ENCODE assay signal across 1 cellular context in the genomic region with DNA sequence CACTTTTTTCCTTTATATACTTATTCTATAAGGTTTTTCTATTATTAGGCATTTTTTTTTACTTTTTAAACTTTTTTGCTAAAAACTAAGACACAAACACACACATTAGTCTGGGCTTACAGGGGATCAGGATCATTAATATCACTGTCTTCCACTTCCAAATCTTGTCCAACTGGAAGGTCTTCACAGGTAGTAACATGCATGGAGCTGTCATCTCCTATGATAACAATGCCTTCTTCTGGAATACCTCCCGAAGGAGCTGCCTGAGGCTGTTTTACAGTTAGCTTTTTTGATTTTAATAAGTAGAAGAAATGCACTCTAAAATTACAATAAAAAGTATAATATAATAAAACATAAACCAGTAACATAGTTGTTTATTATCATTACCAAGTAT.
TF ChIP-seq lines count a peak whose summit lies in the region.

No MANE protein-coding gene starts in this region.

TF ChIP-seq in endothelial cell of umbilical vein, 7 proteins besides CTCF, POLR2A, EP300 and RAD21:
- TF ChIP-seq FOS (IDR thresholded peaks at IDR 0.05; ENCODE audit: borderline replicate concordance, insufficient read depth, low read length) = no peak
- TF ChIP-seq EZH2 (IDR thresholded peaks at IDR 0.05; ENCODE audit: borderline replicate concordance, low read depth, low read length, severe bottlenecking) = no peak
- no peak for TF ChIP-seq POLR2AphosphoS5 (IDR thresholded peaks at IDR 0.05; ENCODE audit: insufficient read depth, low read depth, low read length)
- TF ChIP-seq, protein P1, sequence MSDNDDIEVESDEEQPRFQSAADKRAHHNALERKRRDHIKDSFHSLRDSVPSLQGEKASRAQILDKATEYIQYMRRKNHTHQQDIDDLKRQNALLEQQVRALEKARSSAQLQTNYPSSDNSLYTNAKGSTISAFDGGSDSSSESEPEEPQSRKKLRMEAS (IDR thresholded peaks at IDR 0.05; ENCODE audit: insufficient read depth, insufficient read length) = no peak
- no peak for TF ChIP-seq MYC (IDR thresholded peaks at IDR 0.05; ENCODE audit: low read depth, low read length)
- TF ChIP-seq GATA2 (IDR thresholded peaks at IDR 0.05; ENCODE audit: insufficient read depth, insufficient read length, low read depth, low read length) = no peak
- TF ChIP-seq JUN (IDR thresholded peaks at IDR 0.05; ENCODE audit: borderline replicate concordance, insufficient read depth, insufficient read length, low read depth) = no peak
TF ChIP-seq in endothelial cell of umbilical vein: peak in this region for 0.
